In the genomic region with DNA sequence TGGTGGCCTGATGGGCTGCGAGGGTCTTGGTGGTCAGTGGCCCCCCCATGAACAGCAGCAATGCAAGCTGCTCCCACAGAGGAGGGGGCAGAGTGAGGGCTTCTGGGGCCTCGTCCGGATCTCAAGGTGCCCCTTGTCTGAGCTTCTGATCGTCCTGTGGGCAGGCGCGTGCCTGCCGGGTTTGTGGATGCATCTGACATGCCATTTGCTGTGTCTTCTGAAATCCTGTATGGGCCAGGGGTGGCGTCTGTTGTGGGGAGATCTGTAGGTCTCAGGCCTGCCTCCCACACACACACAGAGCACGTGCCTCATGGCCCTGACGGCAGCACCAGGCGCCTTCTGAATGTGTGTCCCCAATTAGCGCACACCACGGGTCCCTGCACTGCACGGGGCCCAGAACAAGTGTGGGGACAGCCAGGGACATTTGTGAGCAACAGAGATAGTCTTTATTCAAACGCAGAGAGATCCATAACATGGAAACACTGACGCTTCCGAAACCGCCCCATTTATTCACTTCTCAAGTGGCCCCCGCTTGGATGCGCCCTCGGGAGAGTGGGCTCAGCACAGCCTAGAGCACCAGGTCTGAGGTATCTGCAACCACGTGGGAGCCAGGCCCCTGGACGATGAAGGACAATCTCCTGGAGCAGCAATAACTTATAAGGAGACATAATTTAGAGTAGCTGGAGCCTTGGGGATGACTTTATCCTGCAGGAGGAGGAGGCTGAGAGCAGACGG, we compare ENCODE assay signal across 1 cellular context.
TF ChIP-seq lines count a peak whose summit lies in the region.

No MANE protein-coding gene starts in this region.

TF ChIP-seq in SK-N-SH, 30 proteins besides CTCF, POLR2A, EP300 and RAD21 (continued from another document):
- TF ChIP-seq PBX3 (IDR thresholded peaks at IDR 0.05) (no peak), CHD2 (IDR thresholded peaks at IDR 0.05; ENCODE audit: low read length, partially characterized antibody) (no peak), MXI1 (IDR thresholded peaks at IDR 0.05; ENCODE audit: low read depth, low read length) (no peak)
